Comparison of ENCODE assay signal across 23 cellular contexts in the genomic region with DNA sequence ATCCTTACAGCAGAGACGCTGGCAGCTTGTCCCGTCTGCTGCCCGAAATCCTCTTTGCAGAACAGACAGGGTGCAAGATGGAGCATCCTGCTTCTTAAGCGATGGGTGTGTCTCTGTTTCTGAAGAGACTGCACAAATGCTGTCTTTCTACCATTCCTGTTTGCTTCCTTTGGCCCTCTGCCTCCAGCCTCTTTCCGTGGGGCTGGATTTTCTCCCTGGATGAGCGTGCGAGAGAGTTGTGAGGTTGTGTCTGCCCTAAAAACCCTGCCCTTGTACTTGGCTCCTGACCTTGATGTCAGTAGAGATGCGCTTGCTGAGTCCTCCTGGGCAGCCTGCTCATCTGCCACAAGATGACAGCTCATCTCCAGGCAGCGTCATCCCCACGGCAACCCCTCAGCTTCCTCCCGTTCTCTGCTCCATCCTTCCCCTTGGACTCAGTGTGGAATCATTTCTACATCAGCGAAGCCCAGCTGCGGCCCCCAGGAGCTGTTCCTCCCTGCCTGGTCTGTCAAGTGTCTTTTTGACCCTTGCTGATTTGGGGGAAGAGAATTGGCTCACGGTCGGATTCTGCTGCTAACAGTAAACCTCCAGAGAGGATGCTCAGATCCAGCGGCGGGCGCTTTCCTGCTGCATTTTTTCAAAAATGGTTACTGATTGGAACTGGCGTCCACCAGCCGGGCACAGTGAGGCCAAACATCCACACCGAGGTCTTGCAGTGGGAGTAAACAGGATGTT.
DNase-seq lines count a peak whose midpoint lies in the region; ATAC-seq and TF ChIP-seq lines count a peak whose summit lies in the region.
"Had no signal": no experiment of that assay in that cellular context is flagged by ENCODE, and none has a peak within 500 bp of the region (broad histone marks: within the 10 kb centered on the region; RNA-seq: fewer than 3 reads in every experiment).

No MANE protein-coding gene starts in this region.

- no peaks in the 10 kb centered on the region for H3K36me3 ChIP-seq in GM23338 (ENCODE audit: insufficient read depth)
- H3K36me3 ChIP-seq: HAP-1, SJSA1 had no signal

- H3F3A ChIP-seq in GM23338 (replicated peaks; ENCODE audit: low read depth): no peaks in the 10 kb centered on the region

- H3K4me1 Mint-ChIP-seq in GM23338 (no peaks in the 10 kb centered on the region), glutamatergic neuron (ENCODE audit: low read depth, unreplicated experiment) (peaks cover 8% of the 10 kb centered on the region)

- no peak overlapping the region for H3K4me3 ChIP-seq in GM23338
- H3K4me3 ChIP-seq: A549, HAP-1, SJSA1 had no signal

- H3K27ac Mint-ChIP-seq in GM23338 (no peak overlapping the region), glutamatergic neuron (ENCODE audit: unreplicated experiment) (no peak overlapping the region)
- H3K27ac Mint-ChIP-seq: CD4-positive, CD25-positive, alpha-beta regulatory T cell had no signal

- H3K27me3 Mint-ChIP-seq in GM23338 (ENCODE audit: insufficient read depth, low read depth, poor library complexity): peaks cover 2% of the 10 kb centered on the region
- H3K27me3 Mint-ChIP-seq in glutamatergic neuron (ENCODE audit: unreplicated experiment): peaks cover 6% of the 10 kb centered on the region

- H3K36me3 Mint-ChIP-seq in GM23338 (ENCODE audit: low read depth) (no peaks in the 10 kb centered on the region; the same call in 2 of the 3 replicates), glutamatergic neuron (ENCODE audit: unreplicated experiment) (no peaks in the 10 kb centered on the region)
- H3K36me3 Mint-ChIP-seq: CD4-positive, CD25-positive, alpha-beta regulatory T cell had no signal

- no peaks in the 10 kb centered on the region for H3K9me2 ChIP-seq in GM23338 (ENCODE audit: insufficient read depth)

- no peaks in the 10 kb centered on the region for H4K20me1 ChIP-seq in GM23338 (replicated peaks; ENCODE audit: insufficient read depth)

- TF ChIP-seq CTCF in GM23338 (conservative IDR thresholded peaks at IDR 0.05; ENCODE audit: low read depth in 2 of 2) (no peak), glutamatergic neuron (IDR thresholded peaks at IDR 0.05; ENCODE audit: partially characterized antibody, unreplicated experiment) (no peak)

- H3K4me3 Mint-ChIP-seq in GM23338 (no peak overlapping the region), glutamatergic neuron (ENCODE audit: unreplicated experiment) (no peak overlapping the region)

- no peaks in the 10 kb centered on the region for H3K27me3 ChIP-seq in GM23338 (ENCODE audit: insufficient read depth)
- H3K27me3 ChIP-seq: SJSA1 had no signal

- H3K9me3 Mint-ChIP-seq in GM23338 (no peaks in the 10 kb centered on the region; the same call in 2 of the 3 replicates), glutamatergic neuron (ENCODE audit: unreplicated experiment) (peaks cover 13% of the 10 kb centered on the region)

- H3K4me1 ChIP-seq in GM23338 (ENCODE audit: insufficient read depth): no peaks in the 10 kb centered on the region
- H3K4me1 ChIP-seq: A549, HAP-1, SJSA1 had no signal

- no peak overlapping the region for H3K4me2 ChIP-seq in GM23338
- H3K4me2 ChIP-seq: A549, KMS-11 had no signal

- DNase-seq in GM23338 (ENCODE audit: low spot score) (no peak), glutamatergic neuron (peak; percentile 41), pons (ENCODE audit: low spot score) (peak; percentile 14), NCI-H1417 treated with DMSO at 0.1 percent for 48 hours (lab: John Stamatoyannopoulos, UW) (no peak)
- DNase-seq in activated CD8-positive, alpha-beta memory T cell treated with anti-CD3 and anti-CD28 coated beads, Interleukin-2, amount 50 U/mL, for 4 hours: no peak
- DNase-seq: CD4-positive, CD25-positive, alpha-beta regulatory T cell; COR-L47; DMS79; IMR-90; MV-4-11; NCI-H1105 treated with DMSO at 0.1 percent for 48 hours; NCI-H1694; NCI-H2081; NCI-H446; NCI-H526 treated with DMSO at 0.1 percent for 48 hours; OCI-M1 had no signal

- ATAC-seq in GM23338 (no peak), SK-N-SH treated with all-trans-retinoic acid at 6 μM for 48 hours (peak; percentile 69), HG02610 (IDR thresholded peaks at IDR 0.05; ENCODE audit: unreplicated experiment) (no peak)
- ATAC-seq: A549, Right ventricle myocardium inferior had no signal

- no peak overlapping the region for H3K27ac ChIP-seq in GM23338 (ENCODE audit: low read depth)
- H3K27ac ChIP-seq: A549, KMS-11, SJSA1 had no signal

- no peaks in the 10 kb centered on the region for H3K79me2 ChIP-seq in GM23338 (replicated peaks; ENCODE audit: insufficient read depth)

- peak overlapping the region; percentile 28; the same call in 1 of the 2 replicates for H2AFZ ChIP-seq in GM23338

TF ChIP-seq in GM23338, 12 proteins besides CTCF, POLR2A, EP300 and RAD21 (continues in another document):
- TF ChIP-seq, protein P1, sequence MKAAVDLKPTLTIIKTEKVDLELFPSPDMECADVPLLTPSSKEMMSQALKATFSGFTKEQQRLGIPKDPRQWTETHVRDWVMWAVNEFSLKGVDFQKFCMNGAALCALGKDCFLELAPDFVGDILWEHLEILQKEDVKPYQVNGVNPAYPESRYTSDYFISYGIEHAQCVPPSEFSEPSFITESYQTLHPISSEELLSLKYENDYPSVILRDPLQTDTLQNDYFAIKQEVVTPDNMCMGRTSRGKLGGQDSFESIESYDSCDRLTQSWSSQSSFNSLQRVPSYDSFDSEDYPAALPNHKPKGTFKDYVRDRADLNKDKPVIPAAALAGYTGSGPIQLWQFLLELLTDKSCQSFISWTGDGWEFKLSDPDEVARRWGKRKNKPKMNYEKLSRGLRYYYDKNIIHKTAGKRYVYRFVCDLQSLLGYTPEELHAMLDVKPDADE (IDR thresholded peaks at IDR 0.05): no peak
- TF ChIP-seq ZNF114 (CRISPR knock-in tag; IDR thresholded peaks at IDR 0.05) (no peak), NANOG (IDR thresholded peaks at IDR 0.05; ENCODE audit: borderline replicate concordance) (no peak), JUNB (IDR thresholded peaks at IDR 0.05; ENCODE audit: unreplicated experiment) (no peak), CREB1 (CRISPR knock-in tag; IDR thresholded peaks at IDR 0.05; ENCODE audit: low read depth) (no peak)

TF ChIP-seq in SK-N-SH treated with all-trans-retinoic acid at 6 μM for 48 hours, 23 proteins besides CTCF, POLR2A, EP300 and RAD21 (continues in another document):
- no peak for TF ChIP-seq ZNF70 (CRISPR knock-in tag; IDR thresholded peaks at IDR 0.05)
- no peak for TF ChIP-seq ISL1 (CRISPR knock-in tag; IDR thresholded peaks at IDR 0.05)
- TF ChIP-seq CSDC2 (CRISPR knock-in tag; IDR thresholded peaks at IDR 0.05): no peak
- no peak for TF ChIP-seq ZNF8 (CRISPR knock-in tag; IDR thresholded peaks at IDR 0.05)
- no peak for TF ChIP-seq OSR1 (CRISPR knock-in tag; IDR thresholded peaks at IDR 0.05)
- TF ChIP-seq, protein P2, sequence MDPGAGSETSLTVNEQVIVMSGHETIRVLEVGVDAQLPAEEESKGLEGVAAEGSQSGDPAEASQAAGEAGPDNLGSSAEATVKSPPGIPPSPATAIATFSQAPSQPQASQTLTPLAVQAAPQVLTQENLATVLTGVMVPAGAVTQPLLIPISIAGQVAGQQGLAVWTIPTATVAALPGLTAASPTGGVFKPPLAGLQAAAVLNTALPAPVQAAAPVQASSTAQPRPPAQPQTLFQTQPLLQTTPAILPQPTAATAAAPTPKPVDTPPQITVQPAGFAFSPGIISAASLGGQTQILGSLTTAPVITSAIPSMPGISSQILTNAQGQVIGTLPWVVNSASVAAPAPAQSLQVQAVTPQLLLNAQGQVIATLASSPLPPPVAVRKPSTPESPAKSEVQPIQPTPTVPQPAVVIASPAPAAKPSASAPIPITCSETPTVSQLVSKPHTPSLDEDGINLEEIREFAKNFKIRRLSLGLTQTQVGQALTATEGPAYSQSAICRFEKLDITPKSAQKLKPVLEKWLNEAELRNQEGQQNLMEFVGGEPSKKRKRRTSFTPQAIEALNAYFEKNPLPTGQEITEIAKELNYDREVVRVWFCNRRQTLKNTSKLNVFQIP (CRISPR knock-in tag; IDR thresholded peaks at IDR 0.05; ENCODE audit: borderline replicate concordance, low read depth): no peak
- no peak for TF ChIP-seq TOX (CRISPR knock-in tag; IDR thresholded peaks at IDR 0.05; ENCODE audit: borderline replicate concordance)
- no peak for TF ChIP-seq ZFP30 (CRISPR knock-in tag; IDR thresholded peaks at IDR 0.05)
- TF ChIP-seq, protein P3, sequence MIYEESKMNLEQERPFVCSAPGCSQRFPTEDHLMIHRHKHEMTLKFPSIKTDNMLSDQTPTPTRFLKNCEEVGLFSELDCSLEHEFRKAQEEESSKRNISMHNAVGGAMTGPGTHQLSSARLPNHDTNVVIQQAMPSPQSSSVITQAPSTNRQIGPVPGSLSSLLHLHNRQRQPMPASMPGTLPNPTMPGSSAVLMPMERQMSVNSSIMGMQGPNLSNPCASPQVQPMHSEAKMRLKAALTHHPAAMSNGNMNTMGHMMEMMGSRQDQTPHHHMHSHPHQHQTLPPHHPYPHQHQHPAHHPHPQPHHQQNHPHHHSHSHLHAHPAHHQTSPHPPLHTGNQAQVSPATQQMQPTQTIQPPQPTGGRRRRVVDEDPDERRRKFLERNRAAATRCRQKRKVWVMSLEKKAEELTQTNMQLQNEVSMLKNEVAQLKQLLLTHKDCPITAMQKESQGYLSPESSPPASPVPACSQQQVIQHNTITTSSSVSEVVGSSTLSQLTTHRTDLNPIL (CRISPR knock-in tag; IDR thresholded peaks at IDR 0.05; ENCODE audit: low read depth): no peak
- TF ChIP-seq, protein P4, sequence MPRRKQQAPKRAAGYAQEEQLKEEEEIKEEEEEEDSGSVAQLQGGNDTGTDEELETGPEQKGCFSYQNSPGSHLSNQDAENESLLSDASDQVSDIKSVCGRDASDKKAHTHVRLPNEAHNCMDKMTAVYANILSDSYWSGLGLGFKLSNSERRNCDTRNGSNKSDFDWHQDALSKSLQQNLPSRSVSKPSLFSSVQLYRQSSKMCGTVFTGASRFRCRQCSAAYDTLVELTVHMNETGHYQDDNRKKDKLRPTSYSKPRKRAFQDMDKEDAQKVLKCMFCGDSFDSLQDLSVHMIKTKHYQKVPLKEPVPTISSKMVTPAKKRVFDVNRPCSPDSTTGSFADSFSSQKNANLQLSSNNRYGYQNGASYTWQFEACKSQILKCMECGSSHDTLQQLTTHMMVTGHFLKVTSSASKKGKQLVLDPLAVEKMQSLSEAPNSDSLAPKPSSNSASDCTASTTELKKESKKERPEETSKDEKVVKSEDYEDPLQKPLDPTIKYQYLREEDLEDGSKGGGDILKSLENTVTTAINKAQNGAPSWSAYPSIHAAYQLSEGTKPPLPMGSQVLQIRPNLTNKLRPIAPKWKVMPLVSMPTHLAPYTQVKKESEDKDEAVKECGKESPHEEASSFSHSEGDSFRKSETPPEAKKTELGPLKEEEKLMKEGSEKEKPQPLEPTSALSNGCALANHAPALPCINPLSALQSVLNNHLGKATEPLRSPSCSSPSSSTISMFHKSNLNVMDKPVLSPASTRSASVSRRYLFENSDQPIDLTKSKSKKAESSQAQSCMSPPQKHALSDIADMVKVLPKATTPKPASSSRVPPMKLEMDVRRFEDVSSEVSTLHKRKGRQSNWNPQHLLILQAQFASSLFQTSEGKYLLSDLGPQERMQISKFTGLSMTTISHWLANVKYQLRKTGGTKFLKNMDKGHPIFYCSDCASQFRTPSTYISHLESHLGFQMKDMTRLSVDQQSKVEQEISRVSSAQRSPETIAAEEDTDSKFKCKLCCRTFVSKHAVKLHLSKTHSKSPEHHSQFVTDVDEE (CRISPR knock-in tag; IDR thresholded peaks at IDR 0.05): no peak
- no peak for TF ChIP-seq PPARA (CRISPR knock-in tag; IDR thresholded peaks at IDR 0.05; ENCODE audit: borderline replicate concordance)

Comparison
In these comparisons a context has a peak if more than half of its experiments do, and no peak if none do; other contexts are left out.
1. DNase-seq: peak in glutamatergic neuron (single experiment) and pons (single experiment); none in GM23338 (single experiment), NCI-H1417 treated with DMSO at 0.1 percent for 48 hours (single experiment) and activated CD8-positive, alpha-beta memory T cell treated with anti-CD3 and anti-CD28 coated beads, Interleukin-2, amount 50 U/mL, for 4 hours (single experiment).